In the genomic region with DNA sequence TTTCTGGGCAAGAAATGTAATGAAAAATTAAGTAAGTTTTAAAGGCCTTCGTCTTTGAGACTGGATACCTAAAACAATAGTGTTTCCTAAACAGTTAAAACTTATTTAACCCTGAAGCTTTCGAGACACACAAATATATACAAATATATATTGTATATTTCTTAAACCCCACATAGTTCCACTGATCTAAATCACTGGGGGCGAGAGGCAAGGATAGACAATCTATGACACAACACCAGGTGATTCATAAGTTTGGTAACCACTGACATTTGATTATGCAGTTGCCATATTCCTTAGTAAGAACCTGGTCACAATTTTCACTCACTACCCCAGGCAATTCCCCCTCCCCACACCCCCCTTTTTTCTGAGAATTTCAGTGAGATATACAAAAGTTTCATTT, we compare ENCODE assay signal across 8 cellular contexts.
DNase-seq lines count a peak whose midpoint lies in the region; FAIRE-seq lines count a peak whose summit lies in the region.

No MANE protein-coding gene starts in this region.

- DNase-seq in Ammon's horn (ENCODE audit: low spot score): peak; percentile 1
- peak; percentile 55 for DNase-seq in KBM-7
- peak; percentile 73 for DNase-seq in amniotic epithelial cell (ENCODE audit: low read depth)
- DNase-seq in left kidney (ENCODE audit: low read depth, low spot score): peak; percentile 41
- DNase-seq in urothelium cell line (ENCODE audit: low spot score): peak; percentile 30
- DNase-seq in activated gamma-delta T cell treated with Interleukin-2 at 50 U/mL for 16 hours: no peak
- no peak for DNase-seq in NCI-H2029 (lab: John Stamatoyannopoulos, UW)
- no peak for DNase-seq in DMS53 treated with DMSO at 0.1 percent for 48 hours (lab: John Stamatoyannopoulos, UW; ENCODE audit: unreplicated experiment)

- no peak for FAIRE-seq in urothelium cell line (lab: Jason Lieb, UNC)

- in situ Hi-C loops in KBM-7 (cut with MboI; ENCODE audit: low pct_unique_long_range_greater_than_20kb, low sequenced_read_pairs): no loop called here

Comparison
In these comparisons a context has a peak if more than half of its experiments do, and no peak if none do; other contexts are left out.
1. DNase-seq: peak in Ammon's horn (single experiment), KBM-7 (single experiment), amniotic epithelial cell (single experiment), left kidney (single experiment) and urothelium cell line (single experiment); none in activated gamma-delta T cell treated with Interleukin-2 at 50 U/mL for 16 hours (single experiment), NCI-H2029 (single experiment) and DMS53 treated with DMSO at 0.1 percent for 48 hours (single experiment).